18 cellular contexts compared by ENCODE assay signal in the genomic region with DNA sequence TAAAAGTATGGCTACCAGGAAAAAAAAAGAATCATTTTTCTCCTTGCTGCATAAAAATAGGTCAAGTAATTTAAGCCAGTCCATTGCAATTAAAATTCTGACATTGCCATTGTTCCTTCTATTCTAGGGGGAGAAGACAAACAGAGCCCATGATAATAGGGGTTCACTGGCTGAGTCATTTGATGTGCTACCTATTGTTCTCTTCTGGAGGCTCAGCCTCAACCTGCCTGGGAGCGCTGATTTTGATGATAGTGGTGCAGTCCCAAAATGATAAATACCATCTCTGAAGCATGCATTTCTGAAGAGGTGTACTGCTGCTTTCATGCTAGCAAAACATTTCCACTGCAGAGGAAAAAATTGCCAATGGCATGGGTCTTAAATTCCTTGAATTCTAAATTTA. TPM values are rescaled to one million over a fixed set of nuclear protein-coding genes. Genes with fewer than 3 reads are reported as not detected.
A peak's percentile ranks its signal among the peaks of the same experiment; 100 is the strongest.
DNase-seq lines count a peak whose midpoint lies in the region; ATAC-seq and TF ChIP-seq lines count a peak whose summit lies in the region.
"Had no signal": no experiment of that assay in that cellular context is flagged by ENCODE, and none has a peak within 500 bp of the region (broad histone marks: within the 10 kb centered on the region; RNA-seq: fewer than 3 reads in every experiment).

No MANE protein-coding gene starts in this region.

- H2AFZ ChIP-seq in IMR-90 (replicated peaks; ENCODE audit: low read length, poor library complexity), result no peak overlapping the region

- H3K23ac ChIP-seq in IMR-90 (ENCODE audit: low read depth, low read length), result no peak overlapping the region

- ATAC-seq in CD4-positive, alpha-beta T cell (ENCODE audit: poor library complexity), result no peak
- ATAC-seq in IMR-90 (ENCODE audit: low read depth) (no peak), HG03457 (IDR thresholded peaks at IDR 0.05; ENCODE audit: unreplicated experiment) (no peak), GM18498 (IDR thresholded peaks at IDR 0.05; ENCODE audit: unreplicated experiment) (no peak)
- ATAC-seq in naive thymus-derived CD8-positive, alpha-beta T cell, result no peak
- ATAC-seq in activated CD4-positive, alpha-beta T cell treated with anti-CD3 and anti-CD28 coated beads for 36 hours, result no peak
- ATAC-seq: foreskin keratinocyte had no signal

- no peak for TF ChIP-seq CTCF in CD4-positive, alpha-beta T cell (IDR thresholded peaks at IDR 0.05)
- TF ChIP-seq CTCF in IMR-90 (conservative IDR thresholded peaks at IDR 0.05; ENCODE audit: low read depth, low read length), result no peak

- no peak overlapping the region for H4K5ac ChIP-seq in IMR-90 (ENCODE audit: low read depth, low read length)

- H3K36me3 ChIP-seq in IMR-90 (ENCODE audit: control insufficient read depth, insufficient read depth, low read length) (peaks cover 16% of the 10 kb centered on the region), ectodermal cell (ENCODE audit: control insufficient read depth, insufficient read depth, low read length) (peaks cover 22% of the 10 kb centered on the region)

- no peaks in the 10 kb centered on the region for H3K27me3 ChIP-seq in CD4-positive, alpha-beta T cell (ENCODE audit: control insufficient read depth, insufficient read depth, low read length)
- no peaks in the 10 kb centered on the region for H3K27me3 ChIP-seq in IMR-90 (ENCODE audit: control insufficient read depth, insufficient read depth, low read length)
- no peaks in the 10 kb centered on the region for H3K27me3 ChIP-seq in ectodermal cell (ENCODE audit: control insufficient read depth, insufficient read depth, low read length, poor library complexity, severe bottlenecking)
- H3K27me3 ChIP-seq: ascending aorta, foreskin keratinocyte, sigmoid colon, stomach had no signal

- dilution Hi-C loops in IMR-90 (cut with HindIII; ENCODE audit: low sequenced_read_pairs, unreplicated experiment), result no loop called here

- no peak overlapping the region for H4K91ac ChIP-seq in IMR-90 (ENCODE audit: insufficient read depth, low read depth, low read length)

- H3K18ac ChIP-seq in IMR-90 (ENCODE audit: low read depth, low read length), result no peak overlapping the region

- intact Hi-C loops in CD4-positive, alpha-beta T cell (cut with DNase I, micrococcal nuclease), result loop anchor here in 1 of 2 experiments (5.0 kb wide), 2 partner anchors 529 to 676 kb away; no protein-coding TSS in a partner anchor
- intact Hi-C loops in IMR-90 (cut with micrococcal nuclease), result loop anchor here (1.0 to 10.0 kb wide), 5 partner anchors 514 to 1553 kb away; no protein-coding TSS in a partner anchor
- intact Hi-C loops in activated CD4-positive, alpha-beta T cell treated with anti-CD3 and anti-CD28 coated beads for 36 hours (cut with DNase I, micrococcal nuclease), result loop anchor here in 1 of 2 experiments (2.0 kb wide), 1 partner anchor 1552 kb away; no protein-coding TSS in a partner anchor

- H3K4me1 Mint-ChIP-seq in CD4-positive, alpha-beta T cell (ENCODE audit: low read depth), result peaks cover 60% of the 10 kb centered on the region
- peaks cover 24 to 59% (median 52%) of the 10 kb centered on the region in 4 donors for H3K4me1 Mint-ChIP-seq in naive thymus-derived CD8-positive, alpha-beta T cell
- peaks cover 45% of the 10 kb centered on the region for H3K4me1 Mint-ChIP-seq in activated CD4-positive, alpha-beta T cell treated with anti-CD3 and anti-CD28 coated beads for 36 hours

- no peak overlapping the region for H3K4me3 Mint-ChIP-seq in CD4-positive, alpha-beta T cell
- peak overlapping the region in 1 of 10 donors; percentile 14 for H3K4me3 Mint-ChIP-seq in naive thymus-derived CD8-positive, alpha-beta T cell
- no peak overlapping the region for H3K4me3 Mint-ChIP-seq in activated CD4-positive, alpha-beta T cell treated with anti-CD3 and anti-CD28 coated beads for 36 hours

- CTCF ChIA-PET in CD4-positive, alpha-beta T cell (lab: Charles Lee), result no interaction called here
- CTCF ChIA-PET in IMR-90 (lab: Yijun Ruan, JAX), result no interaction called here
- CTCF ChIA-PET in activated CD4-positive, alpha-beta T cell treated with anti-CD3 and anti-CD28 coated beads for 36 hours (lab: Charles Lee), result interaction anchor here (1.0 kb wide), 1 partner anchor 244 kb away, joined by 4 read pairs; no protein-coding TSS in a partner anchor

- no peak overlapping the region for H4K8ac ChIP-seq in IMR-90 (ENCODE audit: low read depth in 2 of 2, low read length in 2 of 2)

- DNase-seq in CD4-positive, alpha-beta T cell, result no peak
- DNase-seq in IMR-90 (no peak), NCI-H2107 treated with DMSO at 0.1 percent for 48 hours (lab: John Stamatoyannopoulos, UW; ENCODE audit: unreplicated experiment) (no peak)
- DNase-seq in naive thymus-derived CD8-positive, alpha-beta T cell, result no peak
- DNase-seq in activated CD4-positive, alpha-beta T cell treated with anti-CD3 and anti-CD28 coated beads for 36 hours, result no peak
- DNase-seq: activated naive CD4-positive, alpha-beta T cell treated with Interleukin-2 at 50 U/mL for 16 hours; activated T-cell treated with anti-CD3 and anti-CD28 coated beads, Interleukin-2, amount 50 U/mL, for 1 hour; foreskin keratinocyte; NCI-H2227 treated with DMSO at 0.1 percent for 48 hours; sigmoid colon; stomach; SW 1271 had no signal

- peaks cover 0 to 3% of the 10 kb centered on the region in 2 experiments; a peak in 1 of 4 replicates for H3K79me1 ChIP-seq in IMR-90 (ENCODE audit: low read depth in 1 of 2, low read length in 2 of 2)

- no peak overlapping the region for H3K4ac ChIP-seq in IMR-90 (ENCODE audit: low read depth, low read length)

- no peak overlapping the region; the same call in 1 of the 2 replicates for H2BK20ac ChIP-seq in IMR-90 (ENCODE audit: low read depth, low read length)

- no peak for TF ChIP-seq POLR2A in IMR-90 (IDR thresholded peaks at IDR 0.05; ENCODE audit: low read depth, low read length)

- H2BK15ac ChIP-seq in IMR-90 (ENCODE audit: low read depth, low read length), result no peak overlapping the region

- no peaks in the 10 kb centered on the region for H3K9me1 ChIP-seq in IMR-90 (ENCODE audit: insufficient read depth, low read length)

- no TSS peak for BruUV-seq in IMR-90 (replicated peaks; lab: Mats Ljungman, UMichigan)

- no peak overlapping the region for H3K56ac ChIP-seq in IMR-90 (ENCODE audit: extremely low read depth, insufficient read depth, low read length)

- WGBS in IMR-90 (ENCODE audit: extremely low coverage in 2 of 2, insufficient read length in 1 of 2), 2 experiments, result 83% methylated on average over 1 of the region's 1 CpG; no CpG with 5 or more reads in 1 of the 2 experiments
- 0% methylated on average over 1 of the region's 1 CpG for WGBS in ectodermal cell, 2 experiments

- H2AK9ac ChIP-seq in IMR-90 (replicated peaks; ENCODE audit: low read depth, low read length, poor library complexity), result no peak overlapping the region

- no peaks in the 10 kb centered on the region for H3K27me3 Mint-ChIP-seq in CD4-positive, alpha-beta T cell
- no peaks in the 10 kb centered on the region for H3K27me3 Mint-ChIP-seq in naive thymus-derived CD8-positive, alpha-beta T cell
- H3K27me3 Mint-ChIP-seq in activated CD4-positive, alpha-beta T cell treated with anti-CD3 and anti-CD28 coated beads for 36 hours, result no peaks in the 10 kb centered on the region

- H3K9me3 Mint-ChIP-seq in CD4-positive, alpha-beta T cell, result no peaks in the 10 kb centered on the region
- no peaks in the 10 kb centered on the region for H3K9me3 Mint-ChIP-seq in naive thymus-derived CD8-positive, alpha-beta T cell
- H3K9me3 Mint-ChIP-seq in activated CD4-positive, alpha-beta T cell treated with anti-CD3 and anti-CD28 coated beads for 36 hours (ENCODE audit: low read depth), result no peaks in the 10 kb centered on the region

- no peak overlapping the region for H2BK5ac ChIP-seq in IMR-90 (ENCODE audit: low read depth, low read length, poor library complexity, severe bottlenecking)

- H3K27ac ChIP-seq in CD4-positive, alpha-beta T cell (ENCODE audit: low read depth, low read length), result no peak overlapping the region
- peak overlapping the region; percentile 11; the same call in 1 of the 2 replicates for H3K27ac ChIP-seq in IMR-90 (ENCODE audit: insufficient read depth, low read length)
- peak overlapping the region; percentile 97 for H3K27ac ChIP-seq in ectodermal cell (ENCODE audit: insufficient read depth, low read depth, low read length, poor library complexity, severe bottlenecking)
- H3K27ac ChIP-seq: coronary artery, epithelial cell of prostate, foreskin keratinocyte, stomach had no signal

- H3K4me1 ChIP-seq in IMR-90 (ENCODE audit: control insufficient read depth, insufficient read depth, low read length), result peaks cover 7% of the 10 kb centered on the region
- peaks cover 22% of the 10 kb centered on the region for H3K4me1 ChIP-seq in ectodermal cell (ENCODE audit: control insufficient read depth, insufficient read depth, low read length)

- peak overlapping the region; percentile 97 for H3K27ac Mint-ChIP-seq in CD4-positive, alpha-beta T cell
- peak overlapping the region in 6 of 10 donors; percentile 8 to 99 (median 56) for H3K27ac Mint-ChIP-seq in naive thymus-derived CD8-positive, alpha-beta T cell
- H3K27ac Mint-ChIP-seq in activated CD4-positive, alpha-beta T cell treated with anti-CD3 and anti-CD28 coated beads for 36 hours, result no peak overlapping the region

- POLR2A ChIA-PET in CD4-positive, alpha-beta T cell (lab: Charles Lee), result no interaction called here
- POLR2A ChIA-PET in IMR-90 (lab: Charles Lee; ENCODE audit: unreplicated experiment), result no interaction called here
- POLR2A ChIA-PET in naive thymus-derived CD8-positive, alpha-beta T cell (lab: Charles Lee), result no interaction called here
- POLR2A ChIA-PET in activated CD4-positive, alpha-beta T cell treated with anti-CD3 and anti-CD28 coated beads for 36 hours (lab: Charles Lee), result interaction anchor here (0.6 kb wide), 1 partner anchor 213 kb away, joined by 9 read pairs; no protein-coding TSS in a partner anchor

- H3K36me3 Mint-ChIP-seq in CD4-positive, alpha-beta T cell (ENCODE audit: low read depth), result peaks cover 34% of the 10 kb centered on the region
- H3K36me3 Mint-ChIP-seq in naive thymus-derived CD8-positive, alpha-beta T cell, result peaks cover 5 to 28% (median 9%) of the 10 kb centered on the region in 3 donors
- H3K36me3 Mint-ChIP-seq in activated CD4-positive, alpha-beta T cell treated with anti-CD3 and anti-CD28 coated beads for 36 hours (ENCODE audit: low read depth), result peaks cover 23% of the 10 kb centered on the region

- H3K9me3 ChIP-seq in CD4-positive, alpha-beta T cell (ENCODE audit: control insufficient read depth, low read length), result no peaks in the 10 kb centered on the region
- no peaks in the 10 kb centered on the region for H3K9me3 ChIP-seq in IMR-90 (ENCODE audit: control insufficient read depth, insufficient read depth, low read length)
- no peaks in the 10 kb centered on the region for H3K9me3 ChIP-seq in ectodermal cell (ENCODE audit: control insufficient read depth, low read length)
- H3K9me3 ChIP-seq: ascending aorta, sigmoid colon, stomach had no signal

- no peak overlapping the region for H3K14ac ChIP-seq in IMR-90 (replicated peaks; ENCODE audit: low read depth, low read length)

- no peak for TF ChIP-seq RAD21 in IMR-90 (IDR thresholded peaks at IDR 0.05; ENCODE audit: low read length)

- H3K4me3 ChIP-seq in IMR-90 (ENCODE audit: insufficient read depth, low read depth, low read length) (no peak overlapping the region), ectodermal cell (ENCODE audit: insufficient read depth, low read depth, low read length) (peak overlapping the region; percentile 3)
- H3K4me3 ChIP-seq: ascending aorta, sigmoid colon, stomach had no signal

- H2BK120ac ChIP-seq in IMR-90 (ENCODE audit: low read depth, low read length), result no peak overlapping the region

- 0 out of 2 replicates have a peak overlapping the region, but pooled peaks have one; percentile 30 for H2AK5ac ChIP-seq in IMR-90 (ENCODE audit: low read depth, low read length)

- no peak overlapping the region for H3K4me2 ChIP-seq in IMR-90 (ENCODE audit: low read depth, low read length)

- H4K20me1 ChIP-seq in IMR-90 (ENCODE audit: insufficient read depth, low read length), result peaks cover 27% of the 10 kb centered on the region

- no peak overlapping the region for H3K9ac ChIP-seq in IMR-90 (ENCODE audit: low read depth, low read length)

- in situ Hi-C loops in IMR-90 (cut with MboI; ENCODE audit: low sequenced_read_pairs), result loop anchor here (5.0 to 25.0 kb wide), 3 partner anchors 551 to 1544 kb away; partner anchors contain the start of gene PERP

RNA-seq across cellular contexts. Expression of gene CITED2, which starts 5.8 kb away (rescaled TPM):
- 100 to 1,000 TPM; 181 to 185 TPM for total RNA-seq in CD4-positive, alpha-beta T cell
- 163 and 266 TPM in 2 replicates for total RNA-seq in IMR-90 (2012; rRNA removed)
- 483 and 714 TPM in 2 replicates for polyA plus RNA-seq in IMR-90 (2012; rRNA removed)
- 132 and 474 TPM in 2 replicates for polyA plus RNA-seq in IMR-90 (2012; cell fraction: cytosol; rRNA removed)
- 416 and 734 TPM in 2 replicates for polyA plus RNA-seq in IMR-90 (2012; cell fraction: nucleus; rRNA removed; ENCODE audit: low replicate concordance)
- 541 TPM for polyA plus RNA-seq in ectodermal cell (2013, experiment 1 of 4)
- polyA plus RNA-seq in ectodermal cell (2013, experiment 2 of 4), result 438 TPM
- 358 TPM for polyA plus RNA-seq in ectodermal cell (2013, experiment 3 of 4)
- 422 TPM for polyA plus RNA-seq in ectodermal cell (2013, experiment 4 of 4)
- 10 to 100 TPM; 92.4 to 95.4 TPM for total RNA-seq in naive thymus-derived CD8-positive, alpha-beta T cell
- polyA plus RNA-seq in naive thymus-derived CD8-positive, alpha-beta T cell, result 10 to 100 TPM; 25.6 to 49.0 (median 29.0) TPM
- 10 to 100 TPM; 45.1 to 58.1 TPM for total RNA-seq in activated CD4-positive, alpha-beta T cell treated with anti-CD3 and anti-CD28 coated beads for 36 hours
